32 cellular contexts compared by ENCODE assay signal in the genomic region with DNA sequence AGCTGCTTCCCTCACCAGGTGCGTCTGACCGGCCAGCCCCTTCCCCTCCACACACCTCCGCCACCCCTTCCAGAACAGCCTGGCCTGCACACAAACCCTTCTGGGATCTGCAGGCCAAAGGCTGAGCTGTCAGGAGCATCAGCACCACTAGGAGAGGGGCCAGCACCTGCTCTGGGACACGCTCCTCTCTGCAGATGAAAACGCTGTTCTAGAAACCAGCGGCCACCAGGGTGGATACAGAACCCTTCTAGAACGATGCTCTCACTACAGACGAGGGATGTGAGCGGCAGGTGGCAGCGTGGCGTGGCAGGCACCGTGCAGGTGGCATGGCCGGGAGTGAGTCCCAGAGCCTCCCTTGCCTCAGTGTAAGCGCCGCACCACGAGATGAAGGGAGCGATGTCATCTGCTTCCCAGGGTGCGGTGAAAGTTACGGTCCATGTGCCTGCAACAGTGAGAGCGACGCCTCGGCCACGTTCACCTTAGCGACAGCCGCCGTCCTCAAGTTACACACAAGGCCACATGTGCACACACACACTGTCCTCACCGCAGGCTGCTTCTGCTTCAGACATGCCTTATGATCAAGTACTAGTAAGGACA.
"Had no signal": no experiment of that assay in that cellular context is flagged by ENCODE, and none has a peak within 500 bp of the region (broad histone marks: within the 10 kb centered on the region; RNA-seq: fewer than 3 reads in every experiment).

No MANE protein-coding gene starts in this region.

- H3K9me3 ChIP-seq: gastroesophageal sphincter, sigmoid colon, vagina had no signal

- H3K4me3 ChIP-seq: gastroesophageal sphincter, sigmoid colon, vagina had no signal

- H3K9me3 Mint-ChIP-seq: activated CD4-positive, alpha-beta memory T cell treated with anti-CD3 and anti-CD28 coated beads, Interleukin-2, amount 10 ng/mL, durations not matched to agents 7 days and 5 days; activated CD4-positive, alpha-beta T cell treated with anti-CD3 and anti-CD28 coated beads, Interleukin-2, amount 10 ng/mL, durations not matched to agents 24 days and 14 days; activated T-cell treated with anti-CD3 and anti-CD28 coated beads, Interleukin-2, amount 50 U/mL, for 4 hours; activated T-helper 17 cell treated with anti-CD3 and anti-CD28 coated beads, Interleukin-2, amount 50 U/mL, for 72 hours; effector memory CD8-positive, alpha-beta T cell; naive thymus-derived CD4-positive, alpha-beta T cell; stimulated activated effector memory CD8-positive, alpha-beta T cell treated with anti-CD3 and anti-CD28 coated beads, Interleukin-12 subunit alpha, Interleukin-12 subunit beta, amount 100 ng/mL, for 72 hours; stimulated activated naive CD8-positive, alpha-beta T cell treated with anti-CD3 and anti-CD28 coated beads, Interleukin-15, amount 100 ng/mL, for 72 hours; T-helper 1 cell treated with Interleukin-12 subunit alpha and Interleukin-12 subunit beta and Interleukin-4 antibody, amounts not matched to agents 30 μg/mL and 1 μg/mL, for 36 hours; type B pancreatic cell had no signal

- H3K4me1 Mint-ChIP-seq: activated T-helper 17 cell treated with anti-CD3 and anti-CD28 coated beads, Interleukin-2, amount 50 U/mL, for 72 hours had no signal

- DNase-seq: activated CD4-positive, alpha-beta memory T cell treated with anti-CD3 and anti-CD28 coated beads, Interleukin-2, amount 10 ng/mL, durations not matched to agents 7 days and 5 days; activated CD4-positive, alpha-beta T cell treated with anti-CD3 and anti-CD28 coated beads, Interleukin-2, amount 10 ng/mL, durations not matched to agents 24 days and 14 days; activated CD4-positive, CD25-positive, alpha-beta regulatory T cell treated with anti-CD3 and anti-CD28 coated beads, Interleukin-2, amount 50 U/mL, for 72 hours; activated CD8-positive, alpha-beta memory T cell treated with anti-CD3 and anti-CD28 coated beads, Interleukin-2, amount 50 U/mL, for 48 hours; activated gamma-delta T cell treated with Interleukin-2 at 50 U/mL for 16 hours; activated naive CD4-positive, alpha-beta T cell treated with anti-CD3 and anti-CD28 coated beads, Interleukin-2, amount 50 U/mL, for 16 hours; activated T-cell treated with anti-CD3 and anti-CD28 coated beads, Interleukin-2, amount 50 U/mL, for 4 hours; amygdala; caudate nucleus; cortex of kidney; effector memory CD8-positive, alpha-beta T cell; head of caudate nucleus; hippocampal formation; left colon; midbrain; naive thymus-derived CD4-positive, alpha-beta T cell; nucleus accumbens; sigmoid colon; small intestine; stimulated activated CD4-positive, alpha-beta T cell treated with anti-CD3 and anti-CD28 coated beads, Interleukin-4, amount 100 ng/mL, for 24 hours; stimulated activated naive CD8-positive, alpha-beta T cell treated with anti-CD3 and anti-CD28 coated beads, Interleukin-15, amount 100 ng/mL, for 72 hours; substantia nigra; T-helper 9 cell had no signal

- H3K27me3 ChIP-seq: gastroesophageal sphincter, sigmoid colon, vagina had no signal

- FAIRE-seq: endothelial cell of umbilical vein, keratinocyte, small intestine, TTC549 had no signal

- ATAC-seq: activated T-cell treated with anti-CD3 and anti-CD28 coated beads, Interleukin-2, amount 50 U/mL, for 4 hours; activated T-helper 17 cell treated with anti-CD3 and anti-CD28 coated beads, Interleukin-2, amount 50 U/mL, for 72 hours; effector memory CD8-positive, alpha-beta T cell; gastroesophageal sphincter; naive thymus-derived CD4-positive, alpha-beta T cell; stimulated activated effector memory CD8-positive, alpha-beta T cell treated with anti-CD3 and anti-CD28 coated beads, Interleukin-12 subunit alpha, Interleukin-12 subunit beta, amount 100 ng/mL, for 72 hours; stimulated activated naive CD8-positive, alpha-beta T cell treated with anti-CD3 and anti-CD28 coated beads, Interleukin-15, amount 100 ng/mL, for 72 hours had no signal

- H3K4me3 Mint-ChIP-seq: activated CD4-positive, alpha-beta memory T cell treated with anti-CD3 and anti-CD28 coated beads, Interleukin-2, amount 10 ng/mL, durations not matched to agents 7 days and 5 days; activated CD4-positive, alpha-beta T cell treated with anti-CD3 and anti-CD28 coated beads, Interleukin-2, amount 10 ng/mL, durations not matched to agents 24 days and 14 days; activated T-cell treated with anti-CD3 and anti-CD28 coated beads, Interleukin-2, amount 50 U/mL, for 4 hours; activated T-helper 17 cell treated with anti-CD3 and anti-CD28 coated beads, Interleukin-2, amount 50 U/mL, for 72 hours; effector memory CD8-positive, alpha-beta T cell; stimulated activated effector memory CD8-positive, alpha-beta T cell treated with anti-CD3 and anti-CD28 coated beads, Interleukin-12 subunit alpha, Interleukin-12 subunit beta, amount 100 ng/mL, for 72 hours; stimulated activated naive CD8-positive, alpha-beta T cell treated with anti-CD3 and anti-CD28 coated beads, Interleukin-15, amount 100 ng/mL, for 72 hours; T-helper 1 cell treated with Interleukin-12 subunit alpha and Interleukin-12 subunit beta and Interleukin-4 antibody, amounts not matched to agents 30 μg/mL and 1 μg/mL, for 36 hours; type B pancreatic cell had no signal

- H3K27ac ChIP-seq: gastroesophageal sphincter, sigmoid colon, vagina had no signal

- H3K27ac Mint-ChIP-seq: activated CD4-positive, alpha-beta memory T cell treated with anti-CD3 and anti-CD28 coated beads, Interleukin-2, amount 10 ng/mL, durations not matched to agents 7 days and 5 days; activated CD4-positive, alpha-beta T cell treated with anti-CD3 and anti-CD28 coated beads, Interleukin-2, amount 10 ng/mL, durations not matched to agents 24 days and 14 days; activated T-helper 17 cell treated with anti-CD3 and anti-CD28 coated beads, Interleukin-2, amount 50 U/mL, for 72 hours; stimulated activated effector memory CD8-positive, alpha-beta T cell treated with anti-CD3 and anti-CD28 coated beads, Interleukin-12 subunit alpha, Interleukin-12 subunit beta, amount 100 ng/mL, for 72 hours; T-helper 1 cell treated with Interleukin-12 subunit alpha and Interleukin-12 subunit beta and Interleukin-4 antibody, amounts not matched to agents 30 μg/mL and 1 μg/mL, for 36 hours; type B pancreatic cell had no signal

- H3K27me3 Mint-ChIP-seq: activated CD4-positive, alpha-beta memory T cell treated with anti-CD3 and anti-CD28 coated beads, Interleukin-2, amount 10 ng/mL, durations not matched to agents 7 days and 5 days; activated CD4-positive, alpha-beta T cell treated with anti-CD3 and anti-CD28 coated beads, Interleukin-2, amount 10 ng/mL, durations not matched to agents 24 days and 14 days; activated T-helper 17 cell treated with anti-CD3 and anti-CD28 coated beads, Interleukin-2, amount 50 U/mL, for 72 hours; effector memory CD8-positive, alpha-beta T cell; naive thymus-derived CD4-positive, alpha-beta T cell; stimulated activated naive CD8-positive, alpha-beta T cell treated with anti-CD3 and anti-CD28 coated beads, Interleukin-15, amount 100 ng/mL, for 72 hours; type B pancreatic cell had no signal
